Comparison of ENCODE assay signal across 11 cellular contexts in genomic region chr3:172626241-172626640, GRCh38.
DNase-seq lines count a peak whose midpoint lies in the region; ATAC-seq and TF ChIP-seq lines count a peak whose summit lies in the region.
"Had no signal": no experiment of that assay in that cellular context is flagged by ENCODE, and none has a peak within 500 bp of the region (broad histone marks: within the 10 kb centered on the region; RNA-seq: fewer than 3 reads in every experiment).

No MANE protein-coding gene starts in this region.

- TF ChIP-seq CTCF in chondrocyte (IDR thresholded peaks at IDR 0.05) = no peak

- H3K27me3 Mint-ChIP-seq in chondrocyte (ENCODE audit: low read depth) = no peaks in the 10 kb centered on the region

- DNase-seq in Caki2 (ENCODE audit: low read depth) (peak; percentile 67), NCI-H226 (peak; percentile 76), chondrocyte (ENCODE audit: low spot score) (no peak), kidney tubule cell (ENCODE audit: low spot score) (peak; percentile 71), AG20443 (ENCODE audit: low spot score) (no peak), cardiac septum (ENCODE audit: low spot score) (no peak), middle frontal gyrus (ENCODE audit: extremely low spot score, low spot score) (no peak)
- DNase-seq: DMS79 treated with DMSO at 0.1 percent for 48 hours, left colon, NCI-H1092 had no signal

- ATAC-seq in GM19455 (IDR thresholded peaks at IDR 0.05; ENCODE audit: unreplicated experiment) = no peak
- ATAC-seq: left colon had no signal

- in situ Hi-C loops in Caki2 (cut with HindIII; ENCODE audit: low pct_unique_long_range_greater_than_20kb, low sequenced_read_pairs) = no loop called here

- peak overlapping the region; percentile 84 for H3K27ac Mint-ChIP-seq in chondrocyte (ENCODE audit: unreplicated experiment)

- no peaks in the 10 kb centered on the region for H3K9me3 Mint-ChIP-seq in chondrocyte (ENCODE audit: low read depth)

- H3K36me3 Mint-ChIP-seq in chondrocyte (ENCODE audit: low read depth) = no peaks in the 10 kb centered on the region

- H3K4me3 Mint-ChIP-seq in chondrocyte (ENCODE audit: unreplicated experiment) = no peak overlapping the region

- H3K4me1 Mint-ChIP-seq in chondrocyte (ENCODE audit: low read depth) = peaks cover 41% of the 10 kb centered on the region

- intact Hi-C loops in cardiac septum (cut with DNase I) = no loop called here

Comparison
In these comparisons a context has a peak if more than half of its experiments do, and no peak if none do; other contexts are left out.
1. DNase-seq: peak in Caki2 (single experiment), NCI-H226 (single experiment) and kidney tubule cell (single experiment); none in chondrocyte (single experiment), AG20443 (single experiment), cardiac septum (single experiment) and middle frontal gyrus (single experiment).